In genomic region chr14:50887476-50887875, GRCh38 we compare ENCODE assay signal across 1 cellular context.
A peak's percentile ranks its signal among the peaks of the same experiment; 100 is the strongest.
TF ChIP-seq lines count a peak whose summit lies in the region.

No MANE protein-coding gene starts in this region.

TF ChIP-seq in SK-N-SH, 30 proteins besides CTCF, POLR2A, EP300 and RAD21 (continued from another document):
- no peak for TF ChIP-seq REST (IDR thresholded peaks at IDR 0.05; ENCODE audit: low read depth, low read length)
- no peak for TF ChIP-seq NRF1 (IDR thresholded peaks at IDR 0.05; ENCODE audit: low read depth, low read length)
- no peak for TF ChIP-seq TEAD4 (IDR thresholded peaks at IDR 0.05; ENCODE audit: borderline replicate concordance, insufficient read depth)
- no peak for TF ChIP-seq RXRA (IDR thresholded peaks at IDR 0.05; ENCODE audit: borderline replicate concordance, low read depth)
- no peak for TF ChIP-seq TCF12 (IDR thresholded peaks at IDR 0.05)
- TF ChIP-seq FOXM1 (IDR thresholded peaks at IDR 0.05; ENCODE audit: low read depth) = no peak
- TF ChIP-seq YY1 (IDR thresholded peaks at IDR 0.05; ENCODE audit: low read depth) = no peak
- peak; percentile 52; the same call in 1 of the 2 replicates for TF ChIP-seq MXI1 (IDR thresholded peaks at IDR 0.05; ENCODE audit: low read depth, low read length)
- no peak for TF ChIP-seq RFX5 (IDR thresholded peaks at IDR 0.05; ENCODE audit: low read length)
- TF ChIP-seq GATA2 (CRISPR knock-in tag; IDR thresholded peaks at IDR 0.05) = peak; percentile 77
- TF ChIP-seq MEF2A (IDR thresholded peaks at IDR 0.05; ENCODE audit: borderline replicate concordance, low read depth) = no peak
TF ChIP-seq in SK-N-SH: peak in this region for 2.
